Comparison of ENCODE assay signal across 15 cellular contexts in genomic region chr13:99218126-99218525, GRCh38. TPM values are rescaled to one million over a fixed set of nuclear protein-coding genes. Genes with fewer than 3 reads are reported as not detected.
DNase-seq lines count a peak whose midpoint lies in the region; ATAC-seq, FAIRE-seq and TF ChIP-seq lines count a peak whose summit lies in the region.
"Had no signal": no experiment of that assay in that cellular context is flagged by ENCODE, and none has a peak within 500 bp of the region (broad histone marks: within the 10 kb centered on the region; RNA-seq: fewer than 3 reads in every experiment).

No MANE protein-coding gene starts in this region.

- POLR2A ChIA-PET in activated CD4-positive, alpha-beta T cell treated with anti-CD3 and anti-CD28 coated beads, Interleukin-2, amount 10 ng/mL, durations not matched to agents 7 days and 5 days (lab: Charles Lee) = interaction anchor here (1.1 kb wide), 1 partner anchor 40 kb away, joined by 3 read pairs; the partner anchor contains the start of gene GPR18
- POLR2A ChIA-PET in activated CD4-positive, alpha-beta memory T cell treated with anti-CD3 and anti-CD28 coated beads for 36 hours (lab: Charles Lee) = interaction anchor here (0.6 to 2.4 kb wide), 9 partner anchors 9 to 163 kb away, joined by 3 to 15 read pairs (median 5); partner anchors contain the start of gene UBAC2

- intact Hi-C loops in activated CD4-positive, alpha-beta memory T cell treated with anti-CD3 and anti-CD28 coated beads for 36 hours (cut with micrococcal nuclease) = loop anchor here (2.0 to 5.0 kb wide), 2 partner anchors 71 to 284 kb away; partner anchors contain the start of gene TM9SF2
- intact Hi-C loops in left ventricle myocardium inferior (cut with micrococcal nuclease) = no loop called here

- H3K27ac Mint-ChIP-seq in activated CD4-positive, alpha-beta T cell treated with anti-CD3 and anti-CD28 coated beads, Interleukin-2, amount 10 ng/mL, durations not matched to agents 7 days and 5 days = peak overlapping the region; percentile 85
- peak overlapping the region; percentile 89 for H3K27ac Mint-ChIP-seq in activated CD4-positive, alpha-beta memory T cell treated with anti-CD3 and anti-CD28 coated beads for 36 hours

- no peaks in the 10 kb centered on the region for H3K27me3 Mint-ChIP-seq in activated CD4-positive, alpha-beta T cell treated with anti-CD3 and anti-CD28 coated beads, Interleukin-2, amount 10 ng/mL, durations not matched to agents 7 days and 5 days
- no peaks in the 10 kb centered on the region for H3K27me3 Mint-ChIP-seq in activated CD4-positive, alpha-beta memory T cell treated with anti-CD3 and anti-CD28 coated beads for 36 hours

- H3K27me3 ChIP-seq in left ventricle myocardium inferior (ENCODE audit: low read depth) (no peaks in the 10 kb centered on the region), skeletal muscle tissue (ENCODE audit: control insufficient read depth in 3 of 3, insufficient read depth in 3 of 3, low read length in 3 of 3) (no peaks in the 10 kb centered on the region)
- H3K27me3 ChIP-seq: upper lobe of left lung had no signal

- DNase-seq in activated CD4-positive, alpha-beta T cell treated with anti-CD3 and anti-CD28 coated beads, Interleukin-2, amount 10 ng/mL, durations not matched to agents 7 days and 5 days = no peak
- no peak for DNase-seq in activated CD4-positive, alpha-beta T cell treated with anti-CD3 and anti-CD28 coated beads, Interleukin-2, amount 50 U/mL, for 48 hours
- no peak for DNase-seq in activated CD4-positive, alpha-beta memory T cell treated with anti-CD3 and anti-CD28 coated beads for 36 hours
- DNase-seq in left ventricle myocardium inferior = no peak
- no peak for DNase-seq in HTR-8/SVneo (ENCODE audit: insufficient read length, low spot score)
- DNase-seq in midbrain (lab: John Stamatoyannopoulos, UW) = no peak
- DNase-seq: DMS 273 treated with DMSO at 0.1 percent for 48 hours, kidney glomerular epithelial cell, NCI-H510A treated with DMSO at 0.1 percent for 48 hours had no signal

- H3K4me3 ChIP-seq in left ventricle myocardium inferior (no peak overlapping the region), skeletal muscle tissue (ENCODE audit: low read length in 3 of 3) (peak overlapping the region in 2 of 3 donors; percentile 41 to 49)
- H3K4me3 ChIP-seq: A549, upper lobe of left lung had no signal

- FAIRE-seq in HTR-8/SVneo (lab: Jason Lieb, UNC) = no peak
- FAIRE-seq: A549, RCC 7860 had no signal

- peaks cover 6% of the 10 kb centered on the region for H3K9me3 Mint-ChIP-seq in activated CD4-positive, alpha-beta T cell treated with anti-CD3 and anti-CD28 coated beads, Interleukin-2, amount 10 ng/mL, durations not matched to agents 7 days and 5 days
- peaks cover 2% of the 10 kb centered on the region for H3K9me3 Mint-ChIP-seq in activated CD4-positive, alpha-beta memory T cell treated with anti-CD3 and anti-CD28 coated beads for 36 hours

- H3K27ac ChIP-seq in left ventricle myocardium inferior (replicated peaks) (peak overlapping the region; percentile 75), skeletal muscle tissue (ENCODE audit: low read depth, low read length) (peak overlapping the region; percentile 87)
- H3K27ac ChIP-seq: A549 had no signal

- H3K9ac ChIP-seq in skeletal muscle tissue (ENCODE audit: low read depth in 1 of 3, low read length in 3 of 3) = peak overlapping the region in 2 of 3 donors; percentile 52 to 61

- peaks cover 82% of the 10 kb centered on the region for H3K4me1 Mint-ChIP-seq in activated CD4-positive, alpha-beta T cell treated with anti-CD3 and anti-CD28 coated beads, Interleukin-2, amount 10 ng/mL, durations not matched to agents 7 days and 5 days
- H3K4me1 Mint-ChIP-seq in activated CD4-positive, alpha-beta memory T cell treated with anti-CD3 and anti-CD28 coated beads for 36 hours (ENCODE audit: low read depth) = peaks cover 85% of the 10 kb centered on the region

- CTCF ChIA-PET in activated CD4-positive, alpha-beta T cell treated with anti-CD3 and anti-CD28 coated beads, Interleukin-2, amount 10 ng/mL, durations not matched to agents 7 days and 5 days (lab: Charles Lee) = interaction anchor here (0.7 to 3.1 kb wide), 8 partner anchors 10 to 219 kb away, joined by 3 to 13 read pairs (median 3); no protein-coding TSS in a partner anchor
- CTCF ChIA-PET in activated CD4-positive, alpha-beta memory T cell treated with anti-CD3 and anti-CD28 coated beads for 36 hours (lab: Charles Lee) = interaction anchor here (0.7 to 3.4 kb wide), 8 partner anchors 11 to 221 kb away, joined by 3 to 20 read pairs (median 3); partner anchors contain the start of genes GPR18 and UBAC2

- H3K36me3 ChIP-seq in left ventricle myocardium inferior = peaks cover 5% of the 10 kb centered on the region
- no peaks in the 10 kb centered on the region for H3K36me3 ChIP-seq in skeletal muscle tissue (ENCODE audit: control insufficient read depth in 3 of 3, insufficient read depth in 3 of 3, low read length in 3 of 3)
- H3K36me3 ChIP-seq: upper lobe of left lung had no signal

- TF ChIP-seq CTCF in left ventricle myocardium inferior (IDR thresholded peaks at IDR 0.05; ENCODE audit: borderline replicate concordance) = no peak

- ATAC-seq in HG02571 (IDR thresholded peaks at IDR 0.05; ENCODE audit: unreplicated experiment) = no peak
- ATAC-seq: A549 had no signal

- H3K4me1 ChIP-seq in left ventricle myocardium inferior (peaks cover 70% of the 10 kb centered on the region), skeletal muscle tissue (ENCODE audit: control insufficient read depth in 3 of 3, insufficient read depth in 3 of 3, low read length in 3 of 3) (peaks cover 25 to 59% (median 38%) of the 10 kb centered on the region in 3 donors)

- H3K4me3 Mint-ChIP-seq in activated CD4-positive, alpha-beta T cell treated with anti-CD3 and anti-CD28 coated beads, Interleukin-2, amount 10 ng/mL, durations not matched to agents 7 days and 5 days = peak overlapping the region; percentile 64
- peak overlapping the region; percentile 15 for H3K4me3 Mint-ChIP-seq in activated CD4-positive, alpha-beta memory T cell treated with anti-CD3 and anti-CD28 coated beads for 36 hours
- H3K4me3 Mint-ChIP-seq: neural crest cell had no signal

- peaks cover 7% of the 10 kb centered on the region for H3K9me3 ChIP-seq in left ventricle myocardium inferior (replicated peaks)
- H3K9me3 ChIP-seq in skeletal muscle tissue (ENCODE audit: control insufficient read depth in 3 of 3, low read length in 3 of 3) = no peaks in the 10 kb centered on the region
- H3K9me3 ChIP-seq: A549, upper lobe of left lung had no signal

- H3K36me3 Mint-ChIP-seq in activated CD4-positive, alpha-beta T cell treated with anti-CD3 and anti-CD28 coated beads, Interleukin-2, amount 10 ng/mL, durations not matched to agents 7 days and 5 days (ENCODE audit: low read depth) = peaks cover 44% of the 10 kb centered on the region
- H3K36me3 Mint-ChIP-seq in activated CD4-positive, alpha-beta memory T cell treated with anti-CD3 and anti-CD28 coated beads for 36 hours = peaks cover 15% of the 10 kb centered on the region

RNA-seq across cellular contexts. Expression of gene UBAC2, which starts 17.5 kb away (rescaled TPM):
- 10 to 100 TPM; 67.8 to 70.5 TPM for total RNA-seq in activated CD4-positive, alpha-beta T cell treated with anti-CD3 and anti-CD28 coated beads, Interleukin-2, amount 10 ng/mL, durations not matched to agents 7 days and 5 days
- 10 to 100 TPM; 51.8 to 54.5 TPM for total RNA-seq in activated CD4-positive, alpha-beta memory T cell treated with anti-CD3 and anti-CD28 coated beads for 36 hours
- 44.3 TPM for total RNA-seq in left ventricle myocardium inferior
- 100 TPM for total RNA-seq in skeletal muscle tissue

RNA-seq across cellular contexts. Expression of gene GPR18, which starts 40.1 kb away (rescaled TPM):
- 10 to 100 TPM; 19.7 to 25.4 TPM for total RNA-seq in activated CD4-positive, alpha-beta T cell treated with anti-CD3 and anti-CD28 coated beads, Interleukin-2, amount 10 ng/mL, durations not matched to agents 7 days and 5 days
- 1 to 10 TPM; 2.4 to 2.8 TPM for total RNA-seq in activated CD4-positive, alpha-beta memory T cell treated with anti-CD3 and anti-CD28 coated beads for 36 hours
- total RNA-seq in left ventricle myocardium inferior = not detected
- total RNA-seq in skeletal muscle tissue = under 0.01 TPM
- total RNA-seq: neural crest cell had no signal

Comparison
In these comparisons a context has a peak if more than half of its experiments do, and no peak if none do; other contexts are left out.
1. RNA of gene GPR18, which starts 40.1 kb away (total RNA-seq): 19.7 to 25.4 TPM in activated CD4-positive, alpha-beta T cell treated with anti-CD3 and anti-CD28 coated beads, Interleukin-2, amount 10 ng/mL, durations not matched to agents 7 days and 5 days; 2.4 to 2.8 TPM in activated CD4-positive, alpha-beta memory T cell treated with anti-CD3 and anti-CD28 coated beads for 36 hours, not detected in left ventricle myocardium inferior (single experiment) and under 0.01 TPM in skeletal muscle tissue (single experiment); every median in the first group is over 4 times any median in the second.